8 cellular contexts compared by ENCODE assay signal in genomic region chr5:55534436-55535198, GRCh38. TPM values are rescaled to one million over a fixed set of nuclear protein-coding genes. Genes with fewer than 3 reads are reported as not detected.
DNase-seq lines count a peak whose midpoint lies in the region; ATAC-seq and TF ChIP-seq lines count a peak whose summit lies in the region.

PLPP1 (minus strand) TSS chr5:55534964; CDS start chr5:55534629, 335 bp downstream.

- TF ChIP-seq CTCF in GM12864 (IDR thresholded peaks at IDR 0.05; ENCODE audit: low read depth, low read length, missing control alignments) (no peak), HFFc6 (IDR thresholded peaks at IDR 0.05) (0 out of 2 replicates have a peak, but pooled peaks have one; percentile 37), heart right ventricle (IDR thresholded peaks at IDR 0.05) (peak in 2 of 9 donors; percentile 21 to 25), progenitor cell of endocrine pancreas (IDR thresholded peaks at IDR 0.05; ENCODE audit: unreplicated experiment) (no peak), upper lobe of right lung (IDR thresholded peaks at IDR 0.05) (no peak)

- DNase-seq in GM12864 (ENCODE audit: low read depth) (no peak), HFFc6 (peak; percentile 72), NCI-H1105 (lab: John Stamatoyannopoulos, UW) (peak; percentile 69), amniotic epithelial cell (ENCODE audit: low read depth) (peak; percentile 82), heart right ventricle (peak; percentile 92 to 93), progenitor cell of endocrine pancreas (ENCODE audit: low spot score, unreplicated experiment) (peak; percentile 85), upper lobe of right lung (peak; percentile 95)

- 0 to 1% methylated on average over 68 to 91 of the region's 91 CpGs for WGBS in heart right ventricle, 2 donors

- H3K4me1 ChIP-seq in heart right ventricle: peaks cover 0 to 62% (median 36%) of the 10 kb centered on the region in 9 donors
- peaks cover 8% of the 10 kb centered on the region for H3K4me1 ChIP-seq in upper lobe of right lung

- H3K36me3 Mint-ChIP-seq in HFFc6 (ENCODE audit: low read depth) (no peaks in the 10 kb centered on the region), progenitor cell of endocrine pancreas (ENCODE audit: insufficient read depth) (peaks cover 2% of the 10 kb centered on the region)

- H3K4me3 Mint-ChIP-seq in HFFc6 (peak within 1 kb of the TSS; percentile 85), progenitor cell of endocrine pancreas (ENCODE audit: low read depth) (peak within 1 kb of the TSS; percentile 85)

- H3K4me3 ChIP-seq in GM12864 (ENCODE audit: low read depth, low read length) (peak within 1 kb of the TSS; percentile 83), heart right ventricle (peak within 1 kb of the TSS; percentile 58 to 95 (median 88)), upper lobe of right lung (peak within 1 kb of the TSS; percentile 80)

- ATAC-seq in heart right ventricle: peak; percentile 94 to 97 (median 96)
- peak; percentile 96 for ATAC-seq in upper lobe of right lung

- peak within 1 kb of the TSS; percentile 78 to 99 (median 96) for H3K27ac ChIP-seq in heart right ventricle
- peak within 1 kb of the TSS; percentile 90 for H3K27ac ChIP-seq in upper lobe of right lung

- peak within 1 kb of the TSS; percentile 68 for H3K27ac Mint-ChIP-seq in HFFc6
- peak within 1 kb of the TSS; percentile 80 for H3K27ac Mint-ChIP-seq in progenitor cell of endocrine pancreas

- H3K9me3 ChIP-seq in heart right ventricle (no peaks in the 10 kb centered on the region), upper lobe of right lung (no peaks in the 10 kb centered on the region)

- intact Hi-C loops in T-helper 1 cell treated with Interleukin-12 subunit alpha and Interleukin-12 subunit beta and Interleukin-4 antibody, amounts not matched to agents 30 ng/mL and 1 ng/mL, for 36 hours (cut with micrococcal nuclease): loop anchor here (1.0 to 10.0 kb wide), 14 partner anchors 52 to 1638 kb away; partner anchors contain the start of genes ARL15, DHX29, GPBP1 and MTREX
- intact Hi-C loops in heart right ventricle (cut with DNase I): loop anchor here in 9 of 10 donors (1.0 to 10.0 kb wide), 14 partner anchors 42 to 158 kb away; no protein-coding TSS in a partner anchor
- intact Hi-C loops in upper lobe of right lung (cut with DNase I): no loop called here

- peaks cover 36% of the 10 kb centered on the region for H3K4me1 Mint-ChIP-seq in HFFc6 (ENCODE audit: low read depth)
- peaks cover 13% of the 10 kb centered on the region for H3K4me1 Mint-ChIP-seq in progenitor cell of endocrine pancreas (ENCODE audit: low read depth)

- peaks cover 0 to 8% (median 0%) of the 10 kb centered on the region in 7 donors for H3K27me3 ChIP-seq in heart right ventricle
- no peaks in the 10 kb centered on the region for H3K27me3 ChIP-seq in upper lobe of right lung

- H3K36me3 ChIP-seq in heart right ventricle (peaks cover 0 to 11% (median 0%) of the 10 kb centered on the region in 9 donors), upper lobe of right lung (no peaks in the 10 kb centered on the region)

- H3K9me3 Mint-ChIP-seq in HFFc6 (no peaks in the 10 kb centered on the region), progenitor cell of endocrine pancreas (ENCODE audit: low read depth) (no peaks in the 10 kb centered on the region)

- H3K27me3 Mint-ChIP-seq in HFFc6 (ENCODE audit: insufficient read depth) (no peaks in the 10 kb centered on the region; the same call in 1 of the 2 replicates), progenitor cell of endocrine pancreas (peaks cover 8% of the 10 kb centered on the region)

RNA-seq across cellular contexts. Expression of gene PLPP1, which starts in this region (rescaled TPM):
- 10 to 100 TPM; 20.4 to 28.0 (median 23.3) TPM for total RNA-seq in HFFc6 (2021; fragmentation: NEBNext Ultra II Directional; extraction: Animal tissue kit (Norgen Biotek cat#: 25700))
- 20.2 and 20.8 TPM in 2 replicates for total RNA-seq in T-helper 1 cell treated with Interleukin-12 subunit alpha and Interleukin-12 subunit beta and Interleukin-4 antibody, amounts not matched to agents 30 ng/mL and 1 ng/mL, for 36 hours
- 100 to 1,000 TPM in 1 of 10 donors, 10 to 100 TPM in 9; 58.7 to 111 (median 75.4) TPM for total RNA-seq in heart right ventricle
- polyA plus RNA-seq in heart right ventricle: 100 to 1,000 TPM in 1 of 2 donors, 10 to 100 TPM in 1; 90.2 to 110 TPM
- 7.9 and 10.6 TPM in 2 replicates for total RNA-seq in progenitor cell of endocrine pancreas
- 56.1 TPM for total RNA-seq in upper lobe of right lung
